Comparison of ENCODE assay signal across 24 cellular contexts in the genomic region with DNA sequence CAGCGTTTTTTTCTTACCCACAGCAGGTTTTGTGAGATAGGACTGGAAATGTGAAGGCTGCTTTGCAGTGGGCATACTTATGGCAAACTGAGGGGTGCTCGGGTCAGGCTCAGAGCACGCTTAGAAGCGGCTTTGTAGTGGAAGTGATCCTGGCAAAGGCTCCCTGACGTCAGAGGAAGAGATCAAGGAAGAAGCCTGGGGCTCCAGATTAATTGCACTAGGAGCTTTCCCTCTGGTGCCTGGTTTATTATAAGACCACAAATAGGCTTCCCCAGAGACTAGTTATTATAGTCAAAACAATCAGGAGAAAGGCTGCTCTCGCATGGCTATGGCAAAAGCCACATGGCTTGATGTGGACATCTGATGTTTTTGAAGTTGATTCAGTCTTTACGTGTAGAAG.
A peak's percentile ranks its signal among the peaks of the same experiment; 100 is the strongest.
DNase-seq lines count a peak whose midpoint lies in the region; ATAC-seq and TF ChIP-seq lines count a peak whose summit lies in the region.
"Had no signal": no experiment of that assay in that cellular context is flagged by ENCODE, and none has a peak within 500 bp of the region (broad histone marks: within the 10 kb centered on the region; RNA-seq: fewer than 3 reads in every experiment).

No MANE protein-coding gene starts in this region.

- no peaks in the 10 kb centered on the region for H3K27me3 Mint-ChIP-seq in T-cell
- H3K27me3 Mint-ChIP-seq: activated naive CD8-positive, alpha-beta T cell; CD4-positive, alpha-beta T cell; natural killer cell treated with Interleukin-12 subunit alpha and Interleukin-12 subunit beta and Interleukin-15 and Interleukin-18, amount 100 ng/mL, for 72 hours had no signal

- CTCF ChIA-PET in T-cell (lab: Charles Lee): no interaction called here

- H3K4me3 Mint-ChIP-seq in T-cell: no peak overlapping the region
- H3K4me3 Mint-ChIP-seq: activated naive CD8-positive, alpha-beta T cell; CD4-positive, alpha-beta T cell; natural killer cell treated with Interleukin-12 subunit alpha and Interleukin-12 subunit beta and Interleukin-15 and Interleukin-18, amount 100 ng/mL, for 72 hours; stimulated activated effector memory CD8-positive, alpha-beta T cell treated with anti-CD3 and anti-CD28 coated beads, Interleukin-12 subunit alpha, Interleukin-12 subunit beta, amount 100 ng/mL, for 72 hours had no signal

- H3K4me1 Mint-ChIP-seq in T-cell: no peaks in the 10 kb centered on the region
- H3K4me1 Mint-ChIP-seq: stimulated activated effector memory CD8-positive, alpha-beta T cell treated with anti-CD3 and anti-CD28 coated beads, Interleukin-12 subunit alpha, Interleukin-12 subunit beta, amount 100 ng/mL, for 72 hours had no signal

- ATAC-seq in T-cell (replicated peaks in 1 of 4): no peak
- ATAC-seq: gastrocnemius medialis; natural killer cell treated with Interleukin-12 subunit alpha and Interleukin-12 subunit beta and Interleukin-15 and Interleukin-18, amount 100 ng/mL, for 72 hours; Panc1; stimulated activated effector memory CD8-positive, alpha-beta T cell treated with anti-CD3 and anti-CD28 coated beads, Interleukin-12 subunit alpha, Interleukin-12 subunit beta, amount 100 ng/mL, for 72 hours had no signal

- peaks cover 17% of the 10 kb centered on the region for H3K4me1 ChIP-seq in BE2C
- H3K4me1 ChIP-seq: breast epithelium, gastrocnemius medialis, tibial nerve had no signal

- no peaks in the 10 kb centered on the region for H3K27me3 ChIP-seq in BE2C
- H3K27me3 ChIP-seq: breast epithelium, gastrocnemius medialis, tibial nerve had no signal

- H3K4me3 ChIP-seq in BE2C (ENCODE audit: low read depth, low read length): 0 out of 2 replicates have a peak overlapping the region, but pooled peaks have one; percentile 2
- H3K4me3 ChIP-seq: breast epithelium, gastrocnemius medialis, lung, tibial nerve had no signal

- no peaks in the 10 kb centered on the region for H3K36me3 ChIP-seq in BE2C
- H3K36me3 ChIP-seq: breast epithelium, gastrocnemius medialis, tibial nerve had no signal

- no peak overlapping the region for H3K27ac Mint-ChIP-seq in T-cell
- H3K27ac Mint-ChIP-seq: activated naive CD8-positive, alpha-beta T cell; CD4-positive, alpha-beta T cell; natural killer cell treated with Interleukin-12 subunit alpha and Interleukin-12 subunit beta and Interleukin-15 and Interleukin-18, amount 100 ng/mL, for 72 hours; stimulated activated effector memory CD8-positive, alpha-beta T cell treated with anti-CD3 and anti-CD28 coated beads, Interleukin-12 subunit alpha, Interleukin-12 subunit beta, amount 100 ng/mL, for 72 hours had no signal

- DNase-seq in BE2C (peak; percentile 84), DMS153 (lab: John Stamatoyannopoulos, UW) (peak; percentile 65), NCI-H2171 (lab: John Stamatoyannopoulos, UW) (peak; percentile 14), SK-MEL-5 (ENCODE audit: low read depth, low spot score) (peak; percentile 89), NCI-H1694 (lab: John Stamatoyannopoulos, UW) (no peak), T-cell (no peak), NCI-H2227 treated with DMSO at 0.1 percent for 48 hours (lab: John Stamatoyannopoulos, UW) (no peak)
- DNase-seq in stimulated activated CD4-positive, alpha-beta T cell treated with anti-CD3 and anti-CD28 coated beads, Interleukin-4, amount 100 ng/mL, for 24 hours: no peak
- DNase-seq: activated CD4-positive, alpha-beta T cell treated with anti-CD3 and anti-CD28 coated beads for 48 hours; activated effector memory CD4-positive, alpha-beta T cell treated with Interleukin-2 at 50 U/mL for 16 hours; AML-193; CD4-positive, alpha-beta T cell; gastrocnemius medialis; MV-4-11; NCI-H510A; SHP77; T-helper 9 cell had no signal

- H3K36me3 Mint-ChIP-seq in T-cell: no peaks in the 10 kb centered on the region
- H3K36me3 Mint-ChIP-seq: activated naive CD8-positive, alpha-beta T cell; natural killer cell treated with Interleukin-12 subunit alpha and Interleukin-12 subunit beta and Interleukin-15 and Interleukin-18, amount 100 ng/mL, for 72 hours; stimulated activated effector memory CD8-positive, alpha-beta T cell treated with anti-CD3 and anti-CD28 coated beads, Interleukin-12 subunit alpha, Interleukin-12 subunit beta, amount 100 ng/mL, for 72 hours had no signal

- in situ Hi-C loops in SK-MEL-5 (cut with HindIII; ENCODE audit: low pct_unique_long_range_greater_than_20kb, low sequenced_read_pairs): no loop called here

- POLR2A ChIA-PET in T-cell (lab: Charles Lee): no interaction called here

- TF ChIP-seq CTCF in BE2C (IDR thresholded peaks at IDR 0.05; ENCODE audit: low read depth, low read length): no peak

- no peaks in the 10 kb centered on the region for H3K9me3 ChIP-seq in BE2C
- H3K9me3 ChIP-seq: breast epithelium, gastrocnemius medialis had no signal

- peaks cover 4 to 14% (median 11%) of the 10 kb centered on the region in 3 donors for H3K9me3 Mint-ChIP-seq in T-cell

Comparison
In these comparisons a context has a peak if more than half of its experiments do, and no peak if none do; other contexts are left out.
1. DNase-seq: peak in BE2C (single experiment), DMS153 (single experiment), NCI-H2171 (single experiment) and SK-MEL-5 (single experiment); none in NCI-H1694 (single experiment), stimulated activated CD4-positive, alpha-beta T cell treated with anti-CD3 and anti-CD28 coated beads, Interleukin-4, amount 100 ng/mL, for 24 hours (single experiment), T-cell (0 of 34) and NCI-H2227 treated with DMSO at 0.1 percent for 48 hours (single experiment).